27 cellular contexts compared by ENCODE assay signal in the genomic region with DNA sequence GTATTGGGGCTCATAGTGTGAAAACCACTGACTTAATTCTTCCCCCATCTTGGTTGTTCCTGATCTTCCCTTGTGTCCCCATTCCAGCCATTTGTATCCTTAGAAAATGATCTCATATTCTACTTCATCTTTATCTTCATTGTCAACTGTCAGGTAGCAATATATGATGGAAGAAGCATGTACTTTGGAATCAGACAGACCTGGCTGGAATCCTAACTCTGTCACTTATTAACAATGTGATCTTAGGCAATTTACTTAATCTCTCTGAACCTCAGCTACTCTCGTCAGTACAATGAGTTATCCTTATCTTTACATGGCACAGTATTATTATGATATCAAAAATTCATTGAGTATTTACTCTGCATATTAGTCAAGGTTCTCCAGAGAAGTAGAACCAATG. TPM values are rescaled to one million over a fixed set of nuclear protein-coding genes. Genes with fewer than 3 reads are reported as not detected.
"Had no signal": no experiment of that assay in that cellular context is flagged by ENCODE, and none has a peak within 500 bp of the region (broad histone marks: within the 10 kb centered on the region; RNA-seq: fewer than 3 reads in every experiment).

No MANE protein-coding gene starts in this region.

- H3K4me3 Mint-ChIP-seq: activated CD4-positive, alpha-beta T cell treated with anti-CD3 and anti-CD28 coated beads, Interleukin-2, amount 10 ng/mL, durations not matched to agents 7 days and 5 days; activated CD8-positive, alpha-beta memory T cell treated with anti-CD3 and anti-CD28 coated beads, Interleukin-2, amount 10 ng/mL, durations not matched to agents 7 days and 5 days; activated CD8-positive, alpha-beta T cell treated with anti-CD3 and anti-CD28 coated beads for 36 hours; activated naive CD8-positive, alpha-beta T cell treated with anti-CD3 and anti-CD28 coated beads, Interleukin-2, amount 50 U/mL, for 24 hours; naive thymus-derived CD4-positive, alpha-beta T cell; neural crest cell had no signal

- H3K4me3 ChIP-seq: cardiac muscle cell, lower lobe of right lung, spleen, thoracic aorta, upper lobe of left lung had no signal

- H3K27me3 Mint-ChIP-seq: activated CD4-positive, alpha-beta T cell treated with anti-CD3 and anti-CD28 coated beads, Interleukin-2, amount 10 ng/mL, durations not matched to agents 7 days and 5 days; activated CD8-positive, alpha-beta memory T cell treated with anti-CD3 and anti-CD28 coated beads, Interleukin-2, amount 10 ng/mL, durations not matched to agents 7 days and 5 days; activated CD8-positive, alpha-beta T cell treated with anti-CD3 and anti-CD28 coated beads for 36 hours; activated naive CD8-positive, alpha-beta T cell treated with anti-CD3 and anti-CD28 coated beads, Interleukin-2, amount 50 U/mL, for 24 hours had no signal

- DNase-seq: activated CD4-positive, alpha-beta T cell treated with anti-CD3 and anti-CD28 coated beads, Interleukin-2, amount 10 ng/mL, durations not matched to agents 7 days and 5 days; activated CD4-positive, CD25-positive, alpha-beta regulatory T cell treated with anti-CD3 and anti-CD28 coated beads, Interleukin-2, amount 50 U/mL, for 72 hours; activated CD8-positive, alpha-beta memory T cell treated with anti-CD3 and anti-CD28 coated beads, Interleukin-2, amount 10 ng/mL, durations not matched to agents 7 days and 5 days; activated CD8-positive, alpha-beta T cell treated with anti-CD3 and anti-CD28 coated beads for 36 hours; activated effector memory CD4-positive, alpha-beta T cell treated with anti-CD3 and anti-CD28 coated beads, Interleukin-2, amount 50 U/mL, for 16 hours; activated naive CD4-positive, alpha-beta T cell treated with anti-CD3 and anti-CD28 coated beads, Interleukin-2, amount 50 U/mL, for 16 hours; activated naive CD8-positive, alpha-beta T cell treated with anti-CD3 and anti-CD28 coated beads, Interleukin-2, amount 50 U/mL, for 24 hours; activated T-cell treated with anti-CD3 and anti-CD28 coated beads for 4 hours; dermis blood vessel endothelial cell; effector CD8-positive, alpha-beta T cell; foreskin melanocyte; hippocampal formation; lower lobe of right lung; mesendoderm; naive thymus-derived CD4-positive, alpha-beta T cell; occipital lobe; posterior cingulate gyrus; spleen; stimulated activated CD4-positive, alpha-beta T cell treated with anti-CD3 and anti-CD28 coated beads, Interleukin-4, amount 100 ng/mL, for 1 hour; stimulated activated naive CD4-positive, alpha-beta T cell treated with Interleukin-2 at 50 U/mL for 16 hours; upper lobe of left lung; WERI-Rb-1 had no signal

- H3K9me3 Mint-ChIP-seq: activated CD4-positive, alpha-beta T cell treated with anti-CD3 and anti-CD28 coated beads, Interleukin-2, amount 10 ng/mL, durations not matched to agents 7 days and 5 days; activated CD8-positive, alpha-beta T cell treated with anti-CD3 and anti-CD28 coated beads for 36 hours; activated naive CD8-positive, alpha-beta T cell treated with anti-CD3 and anti-CD28 coated beads, Interleukin-2, amount 50 U/mL, for 24 hours; neural crest cell had no signal

- H3K9me3 ChIP-seq: lower lobe of right lung, spleen, thoracic aorta, upper lobe of left lung had no signal

- H3K27ac Mint-ChIP-seq: activated CD4-positive, alpha-beta T cell treated with anti-CD3 and anti-CD28 coated beads, Interleukin-2, amount 10 ng/mL, durations not matched to agents 7 days and 5 days; activated CD8-positive, alpha-beta memory T cell treated with anti-CD3 and anti-CD28 coated beads, Interleukin-2, amount 10 ng/mL, durations not matched to agents 7 days and 5 days; activated CD8-positive, alpha-beta T cell treated with anti-CD3 and anti-CD28 coated beads for 36 hours; activated naive CD8-positive, alpha-beta T cell treated with anti-CD3 and anti-CD28 coated beads, Interleukin-2, amount 50 U/mL, for 24 hours; naive thymus-derived CD4-positive, alpha-beta T cell had no signal

- H3K36me3 Mint-ChIP-seq: activated CD8-positive, alpha-beta memory T cell treated with anti-CD3 and anti-CD28 coated beads, Interleukin-2, amount 10 ng/mL, durations not matched to agents 7 days and 5 days; naive thymus-derived CD4-positive, alpha-beta T cell had no signal

- H3K4me1 Mint-ChIP-seq: activated CD4-positive, alpha-beta T cell treated with anti-CD3 and anti-CD28 coated beads, Interleukin-2, amount 10 ng/mL, durations not matched to agents 7 days and 5 days; activated CD8-positive, alpha-beta memory T cell treated with anti-CD3 and anti-CD28 coated beads, Interleukin-2, amount 10 ng/mL, durations not matched to agents 7 days and 5 days; activated naive CD8-positive, alpha-beta T cell treated with anti-CD3 and anti-CD28 coated beads, Interleukin-2, amount 50 U/mL, for 24 hours; naive thymus-derived CD4-positive, alpha-beta T cell had no signal

- H3K27ac ChIP-seq: cardiac muscle cell, lower lobe of right lung, spleen, thoracic aorta, upper lobe of left lung, WERI-Rb-1 had no signal

- ATAC-seq: activated CD8-positive, alpha-beta memory T cell treated with anti-CD3 and anti-CD28 coated beads, Interleukin-2, amount 10 ng/mL, durations not matched to agents 7 days and 5 days; activated CD8-positive, alpha-beta T cell treated with anti-CD3 and anti-CD28 coated beads for 36 hours; activated naive CD8-positive, alpha-beta T cell treated with anti-CD3 and anti-CD28 coated beads, Interleukin-2, amount 50 U/mL, for 24 hours; naive thymus-derived CD4-positive, alpha-beta T cell had no signal

- H3K4me1 ChIP-seq: lower lobe of right lung, spleen, upper lobe of left lung had no signal

- H3K27me3 ChIP-seq: cardiac muscle cell, upper lobe of left lung had no signal

- H3K36me3 ChIP-seq: cardiac muscle cell, lower lobe of right lung, spleen, thoracic aorta, upper lobe of left lung, WERI-Rb-1 had no signal

RNA-seq across cellular contexts. Expression of gene CFTR, which starts 10.1 kb away (rescaled TPM):
- total RNA-seq: activated CD4-positive, alpha-beta T cell treated with anti-CD3 and anti-CD28 coated beads, Interleukin-2, amount 10 ng/mL, durations not matched to agents 7 days and 5 days; activated CD8-positive, alpha-beta memory T cell treated with anti-CD3 and anti-CD28 coated beads, Interleukin-2, amount 10 ng/mL, durations not matched to agents 7 days and 5 days; activated CD8-positive, alpha-beta T cell treated with anti-CD3 and anti-CD28 coated beads for 36 hours; chondrocyte; dermis blood vessel endothelial cell; naive thymus-derived CD4-positive, alpha-beta T cell; neural crest cell; T-helper 2 cell treated with Interferon-gamma antibody and Interleukin-4, amounts not matched to agents 100 ng/mL and 5 ng/mL, for 36 hours had no signal
- polyA plus RNA-seq: naive thymus-derived CD4-positive, alpha-beta T cell had no signal
